1 cellular context compared by ENCODE assay signal in the genomic region with DNA sequence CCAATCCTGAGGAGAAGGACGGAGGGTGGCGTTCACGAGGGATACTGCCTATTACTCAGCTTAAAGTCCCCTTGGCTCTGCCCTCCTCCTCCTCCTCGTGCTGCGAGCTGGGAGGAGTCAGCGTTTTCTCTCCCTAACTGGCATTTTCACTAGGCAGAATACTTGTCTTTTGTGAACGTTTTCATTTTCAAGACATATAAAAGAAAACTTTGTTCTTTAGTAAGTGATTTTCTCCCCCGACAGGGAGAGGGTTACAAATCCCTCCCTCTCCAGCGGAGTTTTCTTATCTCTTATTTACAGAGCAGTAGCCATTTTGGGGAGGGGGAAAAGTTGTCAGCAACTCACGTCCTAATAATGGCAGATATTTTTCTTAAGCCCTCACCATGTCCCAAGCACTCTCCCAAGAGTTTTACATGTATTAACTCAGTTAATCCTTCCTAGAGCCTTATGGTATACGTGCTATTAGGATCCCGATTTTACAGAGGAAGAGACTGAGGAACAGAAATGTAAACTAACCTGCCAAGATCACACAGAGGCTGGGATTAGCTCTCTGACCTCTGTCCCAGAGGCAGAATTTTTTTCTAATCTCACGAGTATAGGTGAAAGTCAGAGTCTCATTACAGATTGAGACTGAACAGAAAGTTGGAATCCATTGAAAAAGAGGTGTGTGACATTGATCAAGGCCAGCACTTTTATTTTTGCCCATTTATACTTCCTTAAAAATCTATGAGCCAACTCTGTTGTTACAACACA.
TF ChIP-seq lines count a peak whose summit lies in the region.

No MANE protein-coding gene starts in this region.

TF ChIP-seq in K562, 482 proteins besides CTCF, POLR2A, EP300 and RAD21 (continued from another document):
- TF ChIP-seq, protein P1, sequence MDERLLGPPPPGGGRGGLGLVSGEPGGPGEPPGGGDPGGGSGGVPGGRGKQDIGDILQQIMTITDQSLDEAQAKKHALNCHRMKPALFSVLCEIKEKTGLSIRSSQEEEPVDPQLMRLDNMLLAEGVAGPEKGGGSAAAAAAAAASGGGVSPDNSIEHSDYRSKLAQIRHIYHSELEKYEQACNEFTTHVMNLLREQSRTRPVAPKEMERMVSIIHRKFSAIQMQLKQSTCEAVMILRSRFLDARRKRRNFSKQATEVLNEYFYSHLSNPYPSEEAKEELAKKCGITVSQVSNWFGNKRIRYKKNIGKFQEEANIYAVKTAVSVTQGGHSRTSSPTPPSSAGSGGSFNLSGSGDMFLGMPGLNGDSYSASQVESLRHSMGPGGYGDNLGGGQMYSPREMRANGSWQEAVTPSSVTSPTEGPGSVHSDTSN (CRISPR knock-in tag; IDR thresholded peaks at IDR 0.05; ENCODE audit: low read depth): no peak
- TF ChIP-seq, protein P1 (tag; conservative IDR thresholded peaks at IDR 0.05; ENCODE audit: low read depth): peak; percentile 41; the same call in 1 of the 2 replicates
- TF ChIP-seq NR3C1 (CRISPR knock-in tag; IDR thresholded peaks at IDR 0.05): no peak
- TF ChIP-seq NFE2L1 (tag; IDR thresholded peaks at IDR 0.05; ENCODE audit: borderline replicate concordance, low read depth): no peak
- TF ChIP-seq TEAD1 (CRISPR knock-in tag; IDR thresholded peaks at IDR 0.05): peak in 1 of 2 experiments; percentile 46; a peak in 2 of 4 replicates
- TF ChIP-seq BACH1 (tag; IDR thresholded peaks at IDR 0.05): peak; percentile 93
- TF ChIP-seq TAL1 (IDR thresholded peaks at IDR 0.05): peak; percentile 34; the same call in 1 of the 2 replicates
- TF ChIP-seq, protein P2, sequence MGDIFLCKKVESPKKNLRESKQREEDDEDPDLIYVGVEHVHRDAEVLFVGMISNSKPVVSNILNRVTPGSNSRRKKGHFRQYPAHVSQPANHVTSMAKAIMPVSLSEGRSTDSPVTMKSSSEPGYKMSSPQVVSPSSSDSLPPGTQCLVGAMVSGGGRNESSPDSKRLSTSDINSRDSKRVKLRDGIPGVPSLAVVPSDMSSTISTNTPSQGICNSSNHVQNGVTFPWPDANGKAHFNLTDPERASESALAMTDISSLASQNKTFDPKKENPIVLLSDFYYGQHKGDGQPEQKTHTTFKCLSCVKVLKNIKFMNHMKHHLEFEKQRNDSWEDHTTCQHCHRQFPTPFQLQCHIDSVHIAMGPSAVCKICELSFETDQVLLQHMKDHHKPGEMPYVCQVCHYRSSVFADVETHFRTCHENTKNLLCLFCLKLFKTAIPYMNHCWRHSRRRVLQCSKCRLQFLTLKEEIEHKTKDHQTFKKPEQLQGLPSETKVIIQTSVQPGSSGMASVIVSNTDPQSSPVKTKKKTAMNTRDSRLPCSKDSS (IDR thresholded peaks at IDR 0.05; ENCODE audit: low read depth, partially characterized antibody): no peak
- TF ChIP-seq, protein P3, sequence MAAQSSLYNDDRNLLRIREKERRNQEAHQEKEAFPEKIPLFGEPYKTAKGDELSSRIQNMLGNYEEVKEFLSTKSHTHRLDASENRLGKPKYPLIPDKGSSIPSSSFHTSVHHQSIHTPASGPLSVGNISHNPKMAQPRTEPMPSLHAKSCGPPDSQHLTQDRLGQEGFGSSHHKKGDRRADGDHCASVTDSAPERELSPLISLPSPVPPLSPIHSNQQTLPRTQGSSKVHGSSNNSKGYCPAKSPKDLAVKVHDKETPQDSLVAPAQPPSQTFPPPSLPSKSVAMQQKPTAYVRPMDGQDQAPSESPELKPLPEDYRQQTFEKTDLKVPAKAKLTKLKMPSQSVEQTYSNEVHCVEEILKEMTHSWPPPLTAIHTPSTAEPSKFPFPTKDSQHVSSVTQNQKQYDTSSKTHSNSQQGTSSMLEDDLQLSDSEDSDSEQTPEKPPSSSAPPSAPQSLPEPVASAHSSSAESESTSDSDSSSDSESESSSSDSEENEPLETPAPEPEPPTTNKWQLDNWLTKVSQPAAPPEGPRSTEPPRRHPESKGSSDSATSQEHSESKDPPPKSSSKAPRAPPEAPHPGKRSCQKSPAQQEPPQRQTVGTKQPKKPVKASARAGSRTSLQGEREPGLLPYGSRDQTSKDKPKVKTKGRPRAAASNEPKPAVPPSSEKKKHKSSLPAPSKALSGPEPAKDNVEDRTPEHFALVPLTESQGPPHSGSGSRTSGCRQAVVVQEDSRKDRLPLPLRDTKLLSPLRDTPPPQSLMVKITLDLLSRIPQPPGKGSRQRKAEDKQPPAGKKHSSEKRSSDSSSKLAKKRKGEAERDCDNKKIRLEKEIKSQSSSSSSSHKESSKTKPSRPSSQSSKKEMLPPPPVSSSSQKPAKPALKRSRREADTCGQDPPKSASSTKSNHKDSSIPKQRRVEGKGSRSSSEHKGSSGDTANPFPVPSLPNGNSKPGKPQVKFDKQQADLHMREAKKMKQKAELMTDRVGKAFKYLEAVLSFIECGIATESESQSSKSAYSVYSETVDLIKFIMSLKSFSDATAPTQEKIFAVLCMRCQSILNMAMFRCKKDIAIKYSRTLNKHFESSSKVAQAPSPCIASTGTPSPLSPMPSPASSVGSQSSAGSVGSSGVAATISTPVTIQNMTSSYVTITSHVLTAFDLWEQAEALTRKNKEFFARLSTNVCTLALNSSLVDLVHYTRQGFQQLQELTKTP (IDR thresholded peaks at IDR 0.05; ENCODE audit: low read depth in 1 of 2, partially characterized antibody in 2 of 2): peak in 1 of 2 experiments; percentile 76
- TF ChIP-seq SREBF2 (CRISPR knock-in tag; IDR thresholded peaks at IDR 0.05): no peak
- peak; percentile 74 for TF ChIP-seq TAF1 (IDR thresholded peaks at IDR 0.05; ENCODE audit: control insufficient read depth, extremely low read depth, insufficient read depth, low read length, severe bottlenecking)
- TF ChIP-seq ILK (tag; IDR thresholded peaks at IDR 0.05; ENCODE audit: borderline replicate concordance, low read depth): peak; percentile 37; the same call in 1 of the 2 replicates
